In genomic region chr4:109434007-109434792, GRCh38 we compare ENCODE assay signal across 8 cellular contexts. TPM values are rescaled to one million over a fixed set of nuclear protein-coding genes. Genes with fewer than 3 reads are reported as not detected.
DNase-seq lines count a peak whose midpoint lies in the region; ATAC-seq, FAIRE-seq and TF ChIP-seq lines count a peak whose summit lies in the region.

No MANE protein-coding gene starts in this region.

- H3K9ac ChIP-seq in rectal smooth muscle tissue (ENCODE audit: low read length), result peak overlapping the region; percentile 57

- no peak for TF ChIP-seq EP300 in A549 (IDR thresholded peaks at IDR 0.05)

- TF ChIP-seq RAD21 in A549 (conservative IDR thresholded peaks at IDR 0.05 in 1 of 2, IDR thresholded peaks at IDR 0.05 in 1 of 2), result no peak

- no peak for TF ChIP-seq POLR2A in A549 (IDR thresholded peaks at IDR 0.05; ENCODE audit: low read length)
- no peak for TF ChIP-seq POLR2A in Peyer's patch (IDR thresholded peaks at IDR 0.05)

- no peak for TF ChIP-seq CTCF in A549 (IDR thresholded peaks at IDR 0.05)
- TF ChIP-seq CTCF in Peyer's patch (IDR thresholded peaks at IDR 0.05), result no peak

- peaks cover 17% of the 10 kb centered on the region; the same call in 2 of the 3 replicates for H3K4me1 ChIP-seq in A549
- peaks cover 0 to 37% (median 7%) of the 10 kb centered on the region in 4 donors for H3K4me1 ChIP-seq in Peyer's patch
- H3K4me1 ChIP-seq in rectal smooth muscle tissue (ENCODE audit: control insufficient read depth, insufficient read depth, low read length), result peaks cover 19% of the 10 kb centered on the region

- DNase-seq in A549 (ENCODE audit: low read depth in 1 of 2, low spot score in 1 of 2) (peak in 1 of 2 experiments; percentile 2), Peyer's patch (peak; percentile 28 to 64 (median 57)), anterior cingulate cortex (lab: John Stamatoyannopoulos, UW) (peak in 47 of 58 donors; percentile 4 to 65 (median 36)), hypothalamus (lab: John Stamatoyannopoulos, UW) (peak in 39 of 51 donors; percentile 5 to 79 (median 37)), NCI-H510A treated with DMSO at 0.1 percent for 48 hours (lab: John Stamatoyannopoulos, UW) (no peak)

- H3K27me3 ChIP-seq in Peyer's patch (no peaks in the 10 kb centered on the region), rectal smooth muscle tissue (ENCODE audit: control insufficient read depth, insufficient read depth, low read length) (no peaks in the 10 kb centered on the region)

- POLR2A ChIA-PET in A549 (lab: Yijun Ruan, JAX), result interaction anchor here (0.5 to 0.6 kb wide), 3 partner anchors 222 to 776 kb away, joined by 3 to 4 read pairs (median 3); partner anchors contain the start of gene GAR1

- H3K9me3 ChIP-seq in A549 (no peaks in the 10 kb centered on the region), Peyer's patch (no peaks in the 10 kb centered on the region)

- under 1% methylated on average over 14 of the region's 65 CpGs for WGBS in A549 (ENCODE audit: missing lambda C conversion rate)

- peak overlapping the region; percentile 98 for H3K4me3 ChIP-seq in A549
- peak overlapping the region; percentile 80 to 96 (median 88) for H3K4me3 ChIP-seq in Peyer's patch
- H3K4me3 ChIP-seq in rectal smooth muscle tissue (ENCODE audit: low read length), result peak overlapping the region; percentile 88

- peak; percentile 52 to 81 for ATAC-seq in A549
- ATAC-seq in GM18511 (IDR thresholded peaks at IDR 0.05; ENCODE audit: unreplicated experiment), result peak; percentile 53
- ATAC-seq in HG02943 (IDR thresholded peaks at IDR 0.05; ENCODE audit: low read depth, unreplicated experiment), result peak; percentile 40

- CTCF ChIA-PET in A549 (lab: Yijun Ruan, JAX), result interaction anchor here (0.5 to 2.3 kb wide), 20 partner anchors 8 to 853 kb away, joined by 3 to 10 read pairs (median 4); partner anchors contain the start of gene MCUB

- H3K4me2 ChIP-seq in A549, result peak overlapping the region; percentile 98

- peak overlapping the region; percentile 99 to 100 for H3K27ac ChIP-seq in A549
- H3K27ac ChIP-seq in Peyer's patch, result peak overlapping the region; percentile 88 to 99 (median 90)
- peak overlapping the region; percentile 94 for H3K27ac ChIP-seq in rectal smooth muscle tissue (ENCODE audit: low read depth, low read length)

- H3K36me3 ChIP-seq in Peyer's patch, result no peaks in the 10 kb centered on the region
- H3K36me3 ChIP-seq in rectal smooth muscle tissue (ENCODE audit: control insufficient read depth, insufficient read depth, low read length), result no peaks in the 10 kb centered on the region

- no peak for FAIRE-seq in A549 (lab: Jason Lieb, UNC)

TF ChIP-seq in A549, 52 proteins besides CTCF, POLR2A, EP300 and RAD21:
- 0 out of 3 replicates have a peak, but pooled peaks have one; percentile 4 for TF ChIP-seq BCL3 (IDR thresholded peaks at IDR 0.05)
- TF ChIP-seq, protein P1, sequence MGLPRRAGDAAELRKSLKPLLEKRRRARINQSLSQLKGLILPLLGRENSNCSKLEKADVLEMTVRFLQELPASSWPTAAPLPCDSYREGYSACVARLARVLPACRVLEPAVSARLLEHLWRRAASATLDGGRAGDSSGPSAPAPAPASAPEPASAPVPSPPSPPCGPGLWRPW (IDR thresholded peaks at IDR 0.05), result no peak

RNA-seq across cellular contexts. Expression of gene SEC24B, which starts 0.6 kb away (rescaled TPM):
- polyA plus RNA-seq in A549 (2011; rRNA removed) (40.0 and 45.0 TPM in 2 replicates), A549 (2017; fragmentation: RNase III; extraction: RNeasy Plus Mini Kit Qiagen cat#74134 plus additional on column Dnase treatment) (13.8 to 14.5 TPM (median 13.9 TPM) in 3 replicates)
- 15.0 and 18.4 TPM in 2 replicates for polyA plus RNA-seq in A549 (2012; cell fraction: cytosol; rRNA removed)
- 13.7 and 15.0 TPM in 2 replicates for polyA plus RNA-seq in A549 (2012; cell fraction: nucleus; rRNA removed)
- 53.6 and 63.0 TPM in 2 replicates for polyA minus RNA-seq in A549 (2011; rRNA and poly(A)+ RNA removed)
- 10 to 100 TPM; 24.4 to 40.4 (median 34.9) TPM for total RNA-seq in Peyer's patch
